27 cellular contexts compared by ENCODE assay signal in the genomic region with DNA sequence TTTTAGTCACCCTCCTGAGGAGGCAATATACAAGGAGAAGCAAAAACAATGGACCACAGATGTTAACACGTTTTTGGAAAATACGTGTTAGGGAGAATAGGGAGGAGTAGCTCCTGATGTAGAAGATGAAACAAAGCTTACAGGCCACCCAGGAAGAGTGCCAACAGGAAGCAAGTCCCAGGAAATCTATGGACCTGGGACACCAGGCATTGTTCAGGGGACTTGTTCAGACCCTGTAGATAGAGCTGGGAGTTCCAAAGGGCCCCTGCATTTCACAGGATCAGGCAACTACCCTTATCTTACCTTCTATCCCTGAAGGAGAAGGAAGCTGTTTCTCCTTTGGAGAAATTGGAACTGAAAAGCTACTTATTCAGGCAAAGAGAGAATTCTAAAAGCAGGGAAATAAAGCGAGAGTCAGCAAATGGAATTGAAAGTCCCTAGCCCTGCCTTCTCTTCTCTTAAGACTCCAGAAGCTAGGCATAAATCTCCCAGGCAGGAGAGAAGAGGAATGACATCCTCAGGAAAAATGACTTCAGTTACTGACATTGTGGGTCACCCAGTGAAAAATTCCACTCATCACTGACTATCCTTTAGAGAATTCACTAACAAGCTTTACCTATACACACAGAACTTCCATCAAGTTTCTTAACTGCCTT.
DNase-seq lines count a peak whose midpoint lies in the region; ATAC-seq, FAIRE-seq and TF ChIP-seq lines count a peak whose summit lies in the region.
"Had no signal": no experiment of that assay in that cellular context is flagged by ENCODE, and none has a peak within 500 bp of the region (broad histone marks: within the 10 kb centered on the region; RNA-seq: fewer than 3 reads in every experiment).

No MANE protein-coding gene starts in this region.

- CTCF ChIA-PET in HCT116 (lab: Charles Lee) = no interaction called here
- CTCF ChIA-PET in SK-N-SH (lab: Yijun Ruan, JAX) = interaction anchor here (0.9 to 2.2 kb wide), 6 partner anchors 8 to 682 kb away, joined by 3 to 6 read pairs (median 3); partner anchors contain the start of gene FAM3C
- CTCF ChIA-PET in activated naive CD4-positive, alpha-beta T cell treated with anti-CD3 and anti-CD28 coated beads for 36 hours (lab: Charles Lee) = interaction anchor here (0.6 to 1.1 kb wide), 3 partner anchors 9 to 14 kb away, joined by 3 read pairs; no protein-coding TSS in a partner anchor

- TF ChIP-seq RAD21 in HCT116 (IDR thresholded peaks at IDR 0.05; ENCODE audit: low read depth) = no peak
- TF ChIP-seq RAD21 in SK-N-SH (IDR thresholded peaks at IDR 0.05; ENCODE audit: low read length) = no peak

- RAD21 ChIA-PET in HCT116 (lab: Charles Lee; ENCODE audit: low non-redundant PET in 1 of 2, low total read pairs in 2 of 2, uncharacterized antibody in 2 of 2, unreplicated experiment in 2 of 2) = no interaction called here

- intact Hi-C loops in HCT116 (cut with micrococcal nuclease) = loop anchor here (1.0 kb wide), 1 partner anchor 44 kb away; no protein-coding TSS in a partner anchor
- intact Hi-C loops in activated naive CD4-positive, alpha-beta T cell treated with anti-CD3 and anti-CD28 coated beads for 36 hours (cut with micrococcal nuclease) = no loop called here

- no peak overlapping the region for H3K4me2 ChIP-seq in HCT116 (ENCODE audit: low read length)
- peak overlapping the region; percentile 36 for H3K4me2 ChIP-seq in SK-N-SH
- no peak overlapping the region for H3K4me2 ChIP-seq in hepatocyte
- H3K4me2 ChIP-seq in neural progenitor cell = peak overlapping the region; percentile 9

- no peak overlapping the region for H3K4me3 Mint-ChIP-seq in neural progenitor cell
- no peak overlapping the region for H3K4me3 Mint-ChIP-seq in activated naive CD8-positive, alpha-beta T cell treated with anti-CD3 and anti-CD28 coated beads, Interleukin-2, amount 50 U/mL, for 24 hours
- H3K4me3 Mint-ChIP-seq in activated naive CD4-positive, alpha-beta T cell treated with anti-CD3 and anti-CD28 coated beads for 36 hours = no peak overlapping the region
- H3K4me3 Mint-ChIP-seq: activated CD4-positive, alpha-beta T cell treated with anti-CD3 and anti-CD28 coated beads, Interleukin-2, amount 10 ng/mL, durations not matched to agents 7 days and 5 days; activated CD8-positive, alpha-beta memory T cell treated with anti-CD3 and anti-CD28 coated beads, Interleukin-2, amount 10 ng/mL, durations not matched to agents 7 days and 5 days; activated naive CD8-positive, alpha-beta T cell treated with anti-CD3 and anti-CD28 coated beads for 36 hours; activated T-helper 17 cell treated with anti-CD3 and anti-CD28 coated beads, Interleukin-2, amount 50 U/mL, for 72 hours; B cell; CD8-positive, alpha-beta memory T cell; T-helper 2 cell treated with Interferon-gamma antibody and Interleukin-4, amounts not matched to agents 5 μg/mL and 100 μg/mL, for 36 hours had no signal

- peaks cover 3% of the 10 kb centered on the region for H3K4me1 Mint-ChIP-seq in neural progenitor cell
- no peaks in the 10 kb centered on the region for H3K4me1 Mint-ChIP-seq in activated naive CD8-positive, alpha-beta T cell treated with anti-CD3 and anti-CD28 coated beads, Interleukin-2, amount 50 U/mL, for 24 hours
- no peaks in the 10 kb centered on the region for H3K4me1 Mint-ChIP-seq in activated naive CD4-positive, alpha-beta T cell treated with anti-CD3 and anti-CD28 coated beads for 36 hours (ENCODE audit: low read depth)
- H3K4me1 Mint-ChIP-seq: activated CD4-positive, alpha-beta T cell treated with anti-CD3 and anti-CD28 coated beads, Interleukin-2, amount 10 ng/mL, durations not matched to agents 7 days and 5 days; activated CD8-positive, alpha-beta memory T cell treated with anti-CD3 and anti-CD28 coated beads, Interleukin-2, amount 10 ng/mL, durations not matched to agents 7 days and 5 days; activated naive CD8-positive, alpha-beta T cell treated with anti-CD3 and anti-CD28 coated beads for 36 hours; B cell; CD8-positive, alpha-beta memory T cell had no signal

- peak overlapping the region; percentile 72 for H2AFZ ChIP-seq in HCT116 (ENCODE audit: low read depth, low read length, poor library complexity, severe bottlenecking)
- H2AFZ ChIP-seq in SK-N-SH (ENCODE audit: low read depth) = peak overlapping the region; percentile 85
- H2AFZ ChIP-seq in hepatocyte = peak overlapping the region; percentile 15
- H2AFZ ChIP-seq in neural progenitor cell (replicated peaks) = peak overlapping the region; percentile 53

- 41% methylated on average over 3 of the region's 3 CpGs for WGBS in SK-N-SH (ENCODE audit: low lambda C conversion rate)
- WGBS in hepatocyte (ENCODE audit: low lambda C conversion rate, missing lambda C conversion rate) = 71% methylated on average over 3 of the region's 3 CpGs

- H3K36me3 Mint-ChIP-seq in neural progenitor cell = no peaks in the 10 kb centered on the region
- H3K36me3 Mint-ChIP-seq in activated naive CD8-positive, alpha-beta T cell treated with anti-CD3 and anti-CD28 coated beads, Interleukin-2, amount 50 U/mL, for 24 hours (ENCODE audit: low read depth) = no peaks in the 10 kb centered on the region
- H3K36me3 Mint-ChIP-seq in activated naive CD4-positive, alpha-beta T cell treated with anti-CD3 and anti-CD28 coated beads for 36 hours (ENCODE audit: low read depth) = no peaks in the 10 kb centered on the region
- H3K36me3 Mint-ChIP-seq: CD8-positive, alpha-beta memory T cell had no signal

- H3K79me2 ChIP-seq in HCT116 (ENCODE audit: insufficient read depth, low read length) = no peaks in the 10 kb centered on the region
- no peaks in the 10 kb centered on the region for H3K79me2 ChIP-seq in SK-N-SH (ENCODE audit: insufficient read depth)
- H3K79me2 ChIP-seq in hepatocyte = no peaks in the 10 kb centered on the region
- peaks cover 20% of the 10 kb centered on the region for H3K79me2 ChIP-seq in neural progenitor cell (ENCODE audit: low read depth)

- BruUV-seq in HCT116 (replicated peaks; lab: Mats Ljungman, UMichigan) = no TSS peak

- no peak for TF ChIP-seq CTCF in HCT116 (IDR thresholded peaks at IDR 0.05 in 2 of 3, conservative IDR thresholded peaks at IDR 0.05 in 1 of 3; ENCODE audit: borderline replicate concordance in 1 of 3, insufficient read depth in 1 of 3, low read depth in 2 of 3, low read length in 2 of 3)
- TF ChIP-seq CTCF in SK-N-SH (IDR thresholded peaks at IDR 0.05) = no peak
- TF ChIP-seq CTCF in hepatocyte (IDR thresholded peaks at IDR 0.05; ENCODE audit: poor library complexity) = no peak
- no peak for TF ChIP-seq CTCF in neural progenitor cell (IDR thresholded peaks at IDR 0.05)

- H3K27ac ChIP-seq in HCT116 (ENCODE audit: low read depth, low read length) (no peak overlapping the region), SK-N-SH (ENCODE audit: low read depth in 2 of 2, low read length in 1 of 2) (peak overlapping the region; percentile 11 to 58; a peak in 3 of 4 replicates), hepatocyte (peak overlapping the region; percentile 50), neural progenitor cell (peak overlapping the region; percentile 68)
- H3K27ac ChIP-seq: body of pancreas, foreskin keratinocyte, heart right ventricle, left ventricle myocardium inferior, WERI-Rb-1 had no signal

- ATAC-seq in HCT116 = no peak
- no peak for ATAC-seq in activated naive CD8-positive, alpha-beta T cell treated with anti-CD3 and anti-CD28 coated beads, Interleukin-2, amount 50 U/mL, for 24 hours
- no peak for ATAC-seq in stimulated activated naive CD8-positive, alpha-beta T cell treated with anti-CD3 and anti-CD28 coated beads, Interleukin-15, Interleukin-2, amounts not matched to agents 100 U/mL and 50 U/mL, for 24 hours
- ATAC-seq: activated CD8-positive, alpha-beta memory T cell treated with anti-CD3 and anti-CD28 coated beads, Interleukin-2, amount 10 ng/mL, durations not matched to agents 7 days and 5 days; activated T-helper 17 cell treated with anti-CD3 and anti-CD28 coated beads, Interleukin-2, amount 50 U/mL, for 72 hours; body of pancreas; foreskin keratinocyte; heart right ventricle; K562 had no signal

- FAIRE-seq in GM12892 (lab: Jason Lieb, UNC) = no peak
- FAIRE-seq: K562 had no signal

- H3K4me1 ChIP-seq in HCT116 (ENCODE audit: control insufficient read depth in 1 of 2, insufficient read depth in 2 of 2, low read length in 2 of 2) (peaks cover 0 to 15% of the 10 kb centered on the region in 2 experiments; a peak in 2 of 4 replicates), SK-N-SH (ENCODE audit: control insufficient read depth in 1 of 2, insufficient read depth in 2 of 2, low read depth in 1 of 2, low read length in 1 of 2) (peaks cover 4 to 14% of the 10 kb centered on the region in 2 experiments; a peak in 3 of 4 replicates), hepatocyte (ENCODE audit: insufficient read depth) (peaks cover 12% of the 10 kb centered on the region), neural progenitor cell (peaks cover 20% of the 10 kb centered on the region)
- H3K4me1 ChIP-seq: foreskin keratinocyte, heart right ventricle, left ventricle myocardium inferior had no signal

- DNase-seq in HCT116 (ENCODE audit: low read depth, low spot score) = no peak
- no peak for DNase-seq in SK-N-SH
- no peak for DNase-seq in hepatocyte (ENCODE audit: low spot score)
- no peak for DNase-seq in neural progenitor cell (ENCODE audit: low spot score)
- no peak for DNase-seq in activated naive CD8-positive, alpha-beta T cell treated with anti-CD3 and anti-CD28 coated beads, Interleukin-2, amount 50 U/mL, for 24 hours
- DNase-seq in GM12892 (ENCODE audit: insufficient read length) = no peak
- DNase-seq in activated naive CD4-positive, alpha-beta T cell treated with anti-CD3 and anti-CD28 coated beads for 36 hours = no peak
- DNase-seq in stimulated activated naive CD8-positive, alpha-beta T cell treated with anti-CD3 and anti-CD28 coated beads, Interleukin-15, Interleukin-2, amounts not matched to agents 100 U/mL and 50 U/mL, for 24 hours = no peak
- DNase-seq: activated CD4-positive, alpha-beta T cell treated with anti-CD3 and anti-CD28 coated beads, Interleukin-2, amount 10 ng/mL, durations not matched to agents 7 days and 5 days; activated CD8-positive, alpha-beta memory T cell treated with anti-CD3 and anti-CD28 coated beads, Interleukin-2, amount 10 ng/mL, durations not matched to agents 7 days and 5 days; activated naive CD8-positive, alpha-beta T cell treated with anti-CD3 and anti-CD28 coated beads for 36 hours; CD8-positive, alpha-beta memory T cell; DMS53; effector CD8-positive, alpha-beta T cell; foreskin keratinocyte; GDM1; heart right ventricle; left ventricle myocardium inferior; MV-4-11; NCI-H524 treated with DMSO at 0.1 percent for 48 hours; stimulated activated CD4-positive, alpha-beta T cell treated with anti-CD3 and anti-CD28 coated beads, Interleukin-1b, Interleukin-23, amount 100 ng/mL, for 48 hours; WERI-Rb-1 had no signal

- H4K20me1 ChIP-seq in HCT116 (ENCODE audit: insufficient read depth) (no peaks in the 10 kb centered on the region), SK-N-SH (ENCODE audit: insufficient read depth) (no peaks in the 10 kb centered on the region), hepatocyte (ENCODE audit: insufficient read depth, poor library complexity, severe bottlenecking) (no peaks in the 10 kb centered on the region), neural progenitor cell (ENCODE audit: low read depth) (no peaks in the 10 kb centered on the region)

- no peak overlapping the region for H3K9ac ChIP-seq in HCT116 (ENCODE audit: low read length)
- H3K9ac ChIP-seq in SK-N-SH = peak overlapping the region; percentile 14; the same call in 1 of the 2 replicates
- no peak overlapping the region for H3K9ac ChIP-seq in neural progenitor cell

- TF ChIP-seq EP300 in SK-N-SH (IDR thresholded peaks at IDR 0.05; ENCODE audit: borderline replicate concordance in 1 of 2, low read depth in 1 of 2, low read length in 1 of 2) = no peak

- H3K27ac Mint-ChIP-seq in neural progenitor cell = no peak overlapping the region
- H3K27ac Mint-ChIP-seq in activated naive CD8-positive, alpha-beta T cell treated with anti-CD3 and anti-CD28 coated beads, Interleukin-2, amount 50 U/mL, for 24 hours = no peak overlapping the region
- H3K27ac Mint-ChIP-seq in activated naive CD4-positive, alpha-beta T cell treated with anti-CD3 and anti-CD28 coated beads for 36 hours = no peak overlapping the region
- H3K27ac Mint-ChIP-seq: activated CD4-positive, alpha-beta T cell treated with anti-CD3 and anti-CD28 coated beads, Interleukin-2, amount 10 ng/mL, durations not matched to agents 7 days and 5 days; activated CD8-positive, alpha-beta memory T cell treated with anti-CD3 and anti-CD28 coated beads, Interleukin-2, amount 10 ng/mL, durations not matched to agents 7 days and 5 days; activated naive CD8-positive, alpha-beta T cell treated with anti-CD3 and anti-CD28 coated beads for 36 hours; activated T-helper 17 cell treated with anti-CD3 and anti-CD28 coated beads, Interleukin-2, amount 50 U/mL, for 72 hours; B cell; CD8-positive, alpha-beta memory T cell; T-helper 2 cell treated with Interferon-gamma antibody and Interleukin-4, amounts not matched to agents 5 μg/mL and 100 μg/mL, for 36 hours had no signal

- H3K9me3 Mint-ChIP-seq in neural progenitor cell = no peaks in the 10 kb centered on the region
- H3K9me3 Mint-ChIP-seq in activated naive CD8-positive, alpha-beta T cell treated with anti-CD3 and anti-CD28 coated beads, Interleukin-2, amount 50 U/mL, for 24 hours = no peaks in the 10 kb centered on the region
- H3K9me3 Mint-ChIP-seq in activated naive CD4-positive, alpha-beta T cell treated with anti-CD3 and anti-CD28 coated beads for 36 hours = no peaks in the 10 kb centered on the region
- H3K9me3 Mint-ChIP-seq: activated CD4-positive, alpha-beta T cell treated with anti-CD3 and anti-CD28 coated beads, Interleukin-2, amount 10 ng/mL, durations not matched to agents 7 days and 5 days; activated naive CD8-positive, alpha-beta T cell treated with anti-CD3 and anti-CD28 coated beads for 36 hours; activated T-helper 17 cell treated with anti-CD3 and anti-CD28 coated beads, Interleukin-2, amount 50 U/mL, for 72 hours; CD8-positive, alpha-beta memory T cell; T-helper 2 cell treated with Interferon-gamma antibody and Interleukin-4, amounts not matched to agents 5 μg/mL and 100 μg/mL, for 36 hours had no signal

- POLR2A ChIA-PET in HCT116 (lab: Charles Lee) = interaction anchor here (1.0 kb wide), 1 partner anchor 78 kb away, joined by 4 read pairs; the partner anchor contains the start of gene FAM3C
- POLR2A ChIA-PET in SK-N-SH (lab: Yijun Ruan, JAX) = no interaction called here

- H3K9me2 ChIP-seq in HCT116 (ENCODE audit: insufficient read depth) (no peaks in the 10 kb centered on the region), SK-N-SH (no peaks in the 10 kb centered on the region), hepatocyte (replicated peaks; ENCODE audit: insufficient read depth) (no peaks in the 10 kb centered on the region)

- no peaks in the 10 kb centered on the region for H3F3A ChIP-seq in SK-N-SH (replicated peaks; ENCODE audit: insufficient read depth)
- H3F3A ChIP-seq in neural progenitor cell (ENCODE audit: low read depth) = peaks cover 13% of the 10 kb centered on the region

- TF ChIP-seq POLR2A in HCT116 (IDR thresholded peaks at IDR 0.05; ENCODE audit: borderline replicate concordance, extremely low read depth, insufficient read depth, insufficient read length) (no peak), GM12892 (IDR thresholded peaks at IDR 0.05; ENCODE audit: low read depth, low read length) (no peak)

- no peaks in the 10 kb centered on the region for H3K27me3 ChIP-seq in HCT116 (ENCODE audit: insufficient read depth, low read length)
- no peaks in the 10 kb centered on the region for H3K27me3 ChIP-seq in SK-N-SH (ENCODE audit: insufficient read depth)
- no peaks in the 10 kb centered on the region for H3K27me3 ChIP-seq in hepatocyte
- no peaks in the 10 kb centered on the region for H3K27me3 ChIP-seq in neural progenitor cell
- H3K27me3 ChIP-seq: body of pancreas, foreskin keratinocyte, heart right ventricle had no signal

- H3K4me3 ChIP-seq in HCT116 (replicated peaks in 1 of 2; ENCODE audit: low read depth in 1 of 2, low read length in 2 of 2) (no peak overlapping the region), SK-N-SH (ENCODE audit: low read depth in 2 of 2, low read length in 1 of 2) (no peak overlapping the region), hepatocyte (no peak overlapping the region), neural progenitor cell (no peak overlapping the region)
- H3K4me3 ChIP-seq: body of pancreas, heart right ventricle, K562, left ventricle myocardium inferior had no signal

- H3K36me3 ChIP-seq in HCT116 (ENCODE audit: control insufficient read depth in 1 of 2, insufficient read depth in 2 of 2, low read length in 2 of 2) (no peaks in the 10 kb centered on the region), SK-N-SH (replicated peaks in 1 of 2; ENCODE audit: control insufficient read depth in 1 of 2, insufficient read depth in 2 of 2, low read length in 1 of 2) (no peaks in the 10 kb centered on the region), hepatocyte (replicated peaks; ENCODE audit: insufficient read depth, low read depth) (no peaks in the 10 kb centered on the region), neural progenitor cell (no peaks in the 10 kb centered on the region)
- H3K36me3 ChIP-seq: heart right ventricle, left ventricle myocardium inferior, WERI-Rb-1 had no signal

- no peaks in the 10 kb centered on the region for H3K9me3 ChIP-seq in HCT116 (ENCODE audit: control insufficient read depth in 1 of 2, insufficient read depth in 1 of 2, low read depth in 1 of 2, low read length in 2 of 2)
- H3K9me3 ChIP-seq in SK-N-SH = no peaks in the 10 kb centered on the region
- no peaks in the 10 kb centered on the region for H3K9me3 ChIP-seq in hepatocyte (ENCODE audit: low read depth)
- peaks cover 4% of the 10 kb centered on the region for H3K9me3 ChIP-seq in neural progenitor cell (ENCODE audit: low read depth)
- H3K9me3 ChIP-seq: body of pancreas, left ventricle myocardium inferior had no signal

- H3K27me3 Mint-ChIP-seq in neural progenitor cell (ENCODE audit: insufficient read depth, low read depth) = no peaks in the 10 kb centered on the region
- no peaks in the 10 kb centered on the region for H3K27me3 Mint-ChIP-seq in activated naive CD8-positive, alpha-beta T cell treated with anti-CD3 and anti-CD28 coated beads, Interleukin-2, amount 50 U/mL, for 24 hours
- H3K27me3 Mint-ChIP-seq in activated naive CD4-positive, alpha-beta T cell treated with anti-CD3 and anti-CD28 coated beads for 36 hours (ENCODE audit: low read depth) = no peaks in the 10 kb centered on the region
- H3K27me3 Mint-ChIP-seq: activated CD4-positive, alpha-beta T cell treated with anti-CD3 and anti-CD28 coated beads, Interleukin-2, amount 10 ng/mL, durations not matched to agents 7 days and 5 days; activated CD8-positive, alpha-beta memory T cell treated with anti-CD3 and anti-CD28 coated beads, Interleukin-2, amount 10 ng/mL, durations not matched to agents 7 days and 5 days; activated naive CD8-positive, alpha-beta T cell treated with anti-CD3 and anti-CD28 coated beads for 36 hours; activated T-helper 17 cell treated with anti-CD3 and anti-CD28 coated beads, Interleukin-2, amount 50 U/mL, for 72 hours; B cell; CD8-positive, alpha-beta memory T cell had no signal

Comparison
In these comparisons a context has a peak if more than half of its experiments do, and no peak if none do; other contexts are left out.
1. H2AFZ ChIP-seq: peak in every context shown above with its lines; median percentile 85 in SK-N-SH; 72 in HCT116; 53 in neural progenitor cell; 15 in hepatocyte.
2. H3K4me2 ChIP-seq: peak in SK-N-SH (single experiment) and neural progenitor cell (single experiment); none in HCT116 (single experiment) and hepatocyte (single experiment).